ENCODE assay signal across 7 cellular contexts in genomic region chr10:89352039-89352597, GRCh38. TPM values are rescaled to one million over a fixed set of nuclear protein-coding genes. Genes with fewer than 3 reads are reported as not detected.
DNase-seq lines count a peak whose midpoint lies in the region; ATAC-seq lines count a peak whose summit lies in the region.

No MANE protein-coding gene starts in this region.

- peak overlapping the region; percentile 66 for H3K4me2 ChIP-seq in skeletal muscle satellite cell (ENCODE audit: low read length)

- H3K9ac ChIP-seq in skeletal muscle satellite cell (ENCODE audit: low read depth, low read length): peak overlapping the region; percentile 84

- H3K4me3 ChIP-seq in SJCRH30 (peak overlapping the region; percentile 36), skeletal muscle satellite cell (ENCODE audit: low read length) (peak overlapping the region; percentile 35)

- H3K9me3 ChIP-seq in SJCRH30 (replicated peaks) (no peaks in the 10 kb centered on the region), skeletal muscle satellite cell (replicated peaks; ENCODE audit: low read length) (no peaks in the 10 kb centered on the region)

- DNase-seq in SJCRH30 (peak in 1 of 2 experiments; percentile 15), glomerular visceral epithelial cell (ENCODE audit: extremely low spot score) (peak; percentile 89), cortex of kidney (lab: John Stamatoyannopoulos, UW) (no peak)

- no peaks in the 10 kb centered on the region for H3K27me3 ChIP-seq in SJCRH30
- no peaks in the 10 kb centered on the region for H3K27me3 ChIP-seq in skeletal muscle satellite cell (ENCODE audit: control insufficient read depth, insufficient read depth, low read length)

- no peaks in the 10 kb centered on the region for H3K4me1 ChIP-seq in SJCRH30
- H3K4me1 ChIP-seq in skeletal muscle satellite cell (ENCODE audit: control insufficient read depth, insufficient read depth, low read length): peaks cover 48% of the 10 kb centered on the region

- ATAC-seq in GM21786 (IDR thresholded peaks at IDR 0.05; ENCODE audit: unreplicated experiment): peak; percentile 41
- ATAC-seq in GM21390 (IDR thresholded peaks at IDR 0.05; ENCODE audit: unreplicated experiment): no peak
- ATAC-seq in GM21528 (IDR thresholded peaks at IDR 0.05; ENCODE audit: low FRiP score, unreplicated experiment): no peak

- H3K27ac ChIP-seq in SJCRH30: peak overlapping the region; percentile 46

- no peaks in the 10 kb centered on the region for H3K36me3 ChIP-seq in SJCRH30
- no peaks in the 10 kb centered on the region for H3K36me3 ChIP-seq in skeletal muscle satellite cell (ENCODE audit: insufficient read depth, low read length)

RNA-seq across cellular contexts. Expression of gene IFIT3, which starts 24.3 kb away (rescaled TPM):
- 0.73 and 0.76 TPM in 2 replicates for total RNA-seq in SJCRH30 (2014; rRNA removed; shearing (Covaris generic))
- total RNA-seq in skeletal muscle satellite cell (2012; rRNA removed): 8.7 and 13.7 TPM in 2 replicates

RNA-seq across cellular contexts. Expression of gene IFIT1B, which starts 25.7 kb away (rescaled TPM):
- not detected in 2 replicates for total RNA-seq in SJCRH30 (2014; rRNA removed; shearing (Covaris generic))
- total RNA-seq in skeletal muscle satellite cell (2012; rRNA removed): under 0.01 TPM in 1 of 2 replicates, not detected in the other

RNA-seq across cellular contexts. Expression of gene IFIT1, which starts 40.3 kb away (rescaled TPM):
- 0.33 and 0.36 TPM in 2 replicates for total RNA-seq in SJCRH30 (2014; rRNA removed; shearing (Covaris generic))
- total RNA-seq in skeletal muscle satellite cell (2012; rRNA removed): 3.9 and 4.6 TPM in 2 replicates

RNA-seq across cellular contexts. Expression of gene IFIT2, which starts 50.3 kb away (rescaled TPM):
- total RNA-seq in SJCRH30 (2014; rRNA removed; shearing (Covaris generic)): 0.26 and 0.28 TPM in 2 replicates
- total RNA-seq in skeletal muscle satellite cell (2012; rRNA removed): 2.0 and 3.0 TPM in 2 replicates
